ENCODE assay signal across 19 cellular contexts in the genomic region with DNA sequence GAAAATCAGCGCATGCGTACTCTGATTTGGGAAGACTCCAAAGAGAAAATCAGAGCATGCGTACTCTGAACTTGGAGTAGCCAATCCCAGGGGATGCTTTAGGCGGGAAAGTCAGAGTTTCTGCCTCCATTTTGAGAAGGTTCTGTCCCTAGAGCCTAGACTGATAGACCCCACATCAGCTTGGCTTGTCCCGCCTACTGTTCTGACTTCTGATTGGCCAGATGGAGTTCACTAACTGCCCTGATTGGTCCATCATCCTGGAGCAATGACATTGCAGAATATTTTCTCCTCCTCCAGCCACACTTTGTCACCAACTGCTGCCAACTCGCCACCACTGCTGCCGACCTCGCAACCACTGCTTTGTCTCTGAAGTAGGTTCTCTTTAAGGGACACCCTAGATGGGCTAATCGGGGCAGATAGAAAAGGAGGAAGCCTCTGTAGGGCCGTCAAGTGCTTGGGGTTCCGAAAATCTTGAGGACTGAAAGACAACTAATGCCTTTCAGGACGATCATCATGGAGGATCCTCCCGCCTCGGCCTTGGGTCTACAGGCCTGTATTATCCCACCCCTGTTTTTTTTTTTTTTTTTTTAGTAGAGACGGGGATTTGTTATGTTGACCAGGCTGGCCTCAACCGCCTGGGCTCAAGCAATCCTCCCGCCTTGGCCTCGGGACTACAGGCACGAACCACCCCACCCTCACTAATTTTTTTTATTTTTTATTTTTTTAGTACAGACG. TPM values are rescaled to one million over a fixed set of nuclear protein-coding genes. Genes with fewer than 3 reads are reported as not detected.
"Had no signal": no experiment of that assay in that cellular context is flagged by ENCODE, and none has a peak within 500 bp of the region (broad histone marks: within the 10 kb centered on the region; RNA-seq: fewer than 3 reads in every experiment).

A gene with protein sequence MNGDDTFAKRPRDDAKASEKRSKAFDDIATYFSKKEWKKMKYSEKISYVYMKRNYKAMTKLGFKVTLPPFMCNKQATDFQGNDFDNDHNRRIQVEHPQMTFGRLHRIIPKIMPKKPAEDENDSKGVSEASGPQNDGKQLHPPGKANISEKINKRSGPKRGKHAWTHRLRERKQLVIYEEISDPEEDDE (plus strand): TSS at position 331 of the 735 bp plus-strand sequence. CDS start 1,850 bp downstream, outside the sequence.

RNA-seq across cellular contexts. Expression of the gene that starts here (rescaled TPM):
- total RNA-seq: activated CD4-positive, alpha-beta memory T cell treated with anti-CD3 and anti-CD28 coated beads for 36 hours; activated CD4-positive, alpha-beta T cell treated with anti-CD3 and anti-CD28 coated beads for 36 hours; activated CD4-positive, alpha-beta T cell treated with anti-CD3 and anti-CD28 coated beads, Interleukin-2, amount 10 ng/mL, durations not matched to agents 24 days and 14 days; activated CD8-positive, alpha-beta memory T cell treated with anti-CD3 and anti-CD28 coated beads for 36 hours; activated CD8-positive, alpha-beta memory T cell treated with anti-CD3 and anti-CD28 coated beads, Interleukin-2, amount 10 ng/mL, durations not matched to agents 7 days and 5 days; activated CD8-positive, alpha-beta T cell treated with anti-CD3 and anti-CD28 coated beads, Interleukin-2, amount 10 ng/mL, durations not matched to agents 7 days and 5 days; activated naive CD4-positive, alpha-beta T cell treated with anti-CD3 and anti-CD28 coated beads for 36 hours; activated naive CD8-positive, alpha-beta T cell treated with anti-CD3 and anti-CD28 coated beads for 36 hours; activated T-helper 1 cell treated with anti-CD3 and anti-CD28 coated beads, Interleukin-12 subunit alpha, Interleukin-12 subunit beta, Interleukin-2, Interleukin-4 antibody, amounts not matched to agents 30 ng/mL and 10 ng/mL and 1 ng/mL, durations not matched to agents 14 hours and 24 hours and 36 hours; activated T-helper 2 cell treated with anti-CD3 and anti-CD28 coated beads, Interferon-gamma antibody, Interleukin-2, Interleukin-4, amounts not matched to agents 10 μg/mL and 5 μg/mL and 100 μg/mL, durations not matched to agents 14 hours and 24 hours and 36 hours; aorta; body of pancreas; chondrocyte; dermis blood vessel endothelial cell; esophagus muscularis mucosa; foreskin keratinocyte; gastrocnemius medialis; heart left ventricle had no signal
- polyA plus RNA-seq: adrenal gland, aorta, foreskin keratinocyte, heart left ventricle had no signal
